20 cellular contexts compared by ENCODE assay signal in the genomic region with DNA sequence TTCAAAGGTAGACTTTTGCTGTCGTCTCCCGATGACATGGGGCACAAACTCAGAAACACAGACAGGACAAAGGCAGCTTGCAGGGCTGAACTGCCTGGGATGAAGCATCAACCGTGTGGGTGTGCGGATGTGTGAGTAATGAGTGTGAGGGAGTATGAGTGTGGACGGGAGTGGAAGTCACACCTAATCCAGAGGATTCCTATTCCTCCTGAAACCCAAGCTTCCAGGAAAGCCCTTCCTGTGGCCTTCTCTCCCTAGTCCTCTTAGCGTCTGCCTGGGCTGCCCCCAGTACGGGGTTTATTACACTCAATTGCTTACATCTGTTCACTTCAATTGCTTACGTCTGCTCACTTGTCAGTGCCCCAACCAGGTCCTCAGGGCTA. TPM values are rescaled to one million over a fixed set of nuclear protein-coding genes. Genes with fewer than 3 reads are reported as not detected.
DNase-seq lines count a peak whose midpoint lies in the region; ATAC-seq and TF ChIP-seq lines count a peak whose summit lies in the region.
"Had no signal": no experiment of that assay in that cellular context is flagged by ENCODE, and none has a peak within 500 bp of the region (broad histone marks: within the 10 kb centered on the region; RNA-seq: fewer than 3 reads in every experiment).

No MANE protein-coding gene starts in this region.

- ATAC-seq in heart right ventricle (no peak), memory B cell (ENCODE audit: low read depth) (no peak), GM21390 (IDR thresholded peaks at IDR 0.05; ENCODE audit: unreplicated experiment) (no peak)
- ATAC-seq: stimulated activated naive CD8-positive, alpha-beta T cell treated with anti-CD3 and anti-CD28 coated beads, Interleukin-15, Interleukin-2, amounts not matched to agents 100 U/mL and 50 U/mL, for 24 hours had no signal

- H3K27ac Mint-ChIP-seq in activated naive CD8-positive, alpha-beta T cell treated with anti-CD3 and anti-CD28 coated beads for 36 hours: peak overlapping the region; percentile 43
- H3K27ac Mint-ChIP-seq in memory B cell: peak overlapping the region; percentile 35

- H3K27ac ChIP-seq in heart right ventricle: no peak overlapping the region
- H3K27ac ChIP-seq: neutrophil, upper lobe of left lung had no signal

- peaks cover 0 to 31% (median 20%) of the 10 kb centered on the region in 9 donors for H3K4me1 ChIP-seq in heart right ventricle

- H3K36me3 ChIP-seq in heart right ventricle: no peaks in the 10 kb centered on the region
- H3K36me3 ChIP-seq: neutrophil, upper lobe of left lung had no signal

- H3K4me3 ChIP-seq in heart right ventricle: no peak overlapping the region
- H3K4me3 ChIP-seq: upper lobe of left lung had no signal

- peaks cover 5% of the 10 kb centered on the region for H3K9me3 Mint-ChIP-seq in activated naive CD8-positive, alpha-beta T cell treated with anti-CD3 and anti-CD28 coated beads for 36 hours
- H3K9me3 Mint-ChIP-seq in memory B cell: peaks cover 2% of the 10 kb centered on the region
- H3K9me3 Mint-ChIP-seq: activated B cell treated with CpG ODN at 0.5 μM for 24 hours; CD8-positive, alpha-beta memory T cell had no signal

- peak; percentile 39 for DNase-seq in cardiac septum (ENCODE audit: low spot score)
- no peak for DNase-seq in heart right ventricle
- DNase-seq in activated naive CD8-positive, alpha-beta T cell treated with anti-CD3 and anti-CD28 coated beads for 36 hours: no peak
- no peak for DNase-seq in memory B cell (ENCODE audit: low spot score in 2 of 2)
- no peak for DNase-seq in SKM-1 (lab: John Stamatoyannopoulos, UW; ENCODE audit: unreplicated experiment)
- no peak for DNase-seq in NK-92 treated with Interleukin-12 subunit alpha and Interleukin-12 subunit beta, amount 100 ng/mL, for 24 hours (lab: John Stamatoyannopoulos, UW)
- no peak for DNase-seq in NCI-H187 treated with DMSO at 0.1 percent for 48 hours (lab: John Stamatoyannopoulos, UW)
- DNase-seq: activated B cell treated with CpG ODN at 0.5 μM for 24 hours; anterior cingulate cortex; CD8-positive, alpha-beta memory T cell; DND-41; GOT3; MM.1S; NCI-H1694; Right ventricle myocardium superior; stimulated activated naive CD8-positive, alpha-beta T cell treated with anti-CD3 and anti-CD28 coated beads, Interleukin-15, Interleukin-2, amounts not matched to agents 100 U/mL and 50 U/mL, for 24 hours; T-helper 2 cell had no signal

- no peak for TF ChIP-seq CTCF in heart right ventricle (IDR thresholded peaks at IDR 0.05)

- H3K36me3 Mint-ChIP-seq in activated naive CD8-positive, alpha-beta T cell treated with anti-CD3 and anti-CD28 coated beads for 36 hours: peaks cover 25% of the 10 kb centered on the region
- no peaks in the 10 kb centered on the region for H3K36me3 Mint-ChIP-seq in memory B cell

- intact Hi-C loops in cardiac septum (cut with DNase I) (loop anchor here (5.0 kb wide), 1 partner anchor 74 kb away; no protein-coding TSS in a partner anchor), heart right ventricle (cut with DNase I) (loop anchor here in 6 of 10 donors (5.0 to 10.0 kb wide), 4 partner anchors 53 to 77 kb away; no protein-coding TSS in a partner anchor)

- H3K4me1 Mint-ChIP-seq in activated naive CD8-positive, alpha-beta T cell treated with anti-CD3 and anti-CD28 coated beads for 36 hours: peaks cover 26% of the 10 kb centered on the region
- H3K4me1 Mint-ChIP-seq in memory B cell: peaks cover 16% of the 10 kb centered on the region

- no peak overlapping the region for H3K4me3 Mint-ChIP-seq in activated naive CD8-positive, alpha-beta T cell treated with anti-CD3 and anti-CD28 coated beads for 36 hours
- no peak overlapping the region for H3K4me3 Mint-ChIP-seq in memory B cell

- peaks cover 0 to 13% (median 0%) of the 10 kb centered on the region in 11 donors for H3K9me3 ChIP-seq in heart right ventricle
- H3K9me3 ChIP-seq: neutrophil, upper lobe of left lung had no signal

- no peaks in the 10 kb centered on the region for H3K27me3 Mint-ChIP-seq in activated naive CD8-positive, alpha-beta T cell treated with anti-CD3 and anti-CD28 coated beads for 36 hours
- H3K27me3 Mint-ChIP-seq in memory B cell: no peaks in the 10 kb centered on the region
- H3K27me3 Mint-ChIP-seq: activated B cell treated with CpG ODN at 0.5 μM for 24 hours had no signal

- 52 to 66% methylated on average over 8 of the region's 8 CpGs for WGBS in heart right ventricle, 2 donors

- peaks cover 0 to 12% (median 0%) of the 10 kb centered on the region in 7 donors for H3K27me3 ChIP-seq in heart right ventricle
- H3K27me3 ChIP-seq: neutrophil, upper lobe of left lung had no signal

RNA-seq across cellular contexts. Expression of a gene that starts 2.3 kb away (rescaled TPM):
- total RNA-seq in cardiac septum (22.0 TPM), heart right ventricle (10 to 100 TPM in 4 of 10 donors, 1 to 10 TPM in 6; 5.0 to 28.9 (median 9.7) TPM)
- polyA plus RNA-seq in heart right ventricle: 10 to 100 TPM; 10.0 to 10.2 TPM
- 100 to 1,000 TPM; 183 to 190 TPM for total RNA-seq in activated naive CD8-positive, alpha-beta T cell treated with anti-CD3 and anti-CD28 coated beads for 36 hours

RNA-seq across cellular contexts. Expression of a gene that starts 42.9 kb away (rescaled TPM):
- 27.2 TPM for total RNA-seq in cardiac septum
- total RNA-seq in heart right ventricle: 10 to 100 TPM; 33.5 to 46.3 (median 38.1) TPM
- 10 to 100 TPM; 36.1 to 57.1 TPM for polyA plus RNA-seq in heart right ventricle
- total RNA-seq in activated naive CD8-positive, alpha-beta T cell treated with anti-CD3 and anti-CD28 coated beads for 36 hours: 100 to 1,000 TPM; 133 to 146 TPM
